In genomic region chrX:25650216-25650615, GRCh38 we compare ENCODE assay signal across 21 cellular contexts.
"Had no signal": no experiment of that assay in that cellular context is flagged by ENCODE, and none has a peak within 500 bp of the region (broad histone marks: within the 10 kb centered on the region; RNA-seq: fewer than 3 reads in every experiment).

No MANE protein-coding gene starts in this region.

- H3K9me3 ChIP-seq: colonic mucosa, neutrophil, upper lobe of right lung had no signal

- H3K4me3 ChIP-seq: colonic mucosa, esophagus muscularis mucosa, lung, spleen, upper lobe of right lung had no signal

- H3K27me3 ChIP-seq: colonic mucosa, esophagus muscularis mucosa, neutrophil, spleen, upper lobe of right lung had no signal

- H3K4me1 ChIP-seq: colonic mucosa, esophagus muscularis mucosa, spleen, upper lobe of right lung had no signal

- DNase-seq: activated CD4-positive, alpha-beta T cell treated with anti-CD3 and anti-CD28 coated beads, Interleukin-2, amount 10 ng/mL, durations not matched to agents 7 days and 5 days; activated CD8-positive, alpha-beta memory T cell treated with anti-CD3 and anti-CD28 coated beads, Interleukin-2, amount 50 U/mL, for 4 hours; activated CD8-positive, alpha-beta T cell treated with anti-CD3 and anti-CD28 coated beads, Interleukin-2, amount 10 ng/mL, durations not matched to agents 7 days and 5 days; activated naive CD4-positive, alpha-beta T cell treated with anti-CD3 and anti-CD28 coated beads, Interleukin-2, amount 50 U/mL, for 16 hours; activated T-cell treated with anti-CD3 and anti-CD28 coated beads, Interleukin-2, amount 50 U/mL, for 4 hours; central memory CD4-positive, alpha-beta T cell; colonic mucosa; foreskin melanocyte; glutamatergic neuron; hypothalamus; retina; spleen; stimulated activated naive B cell treated with anti-CD40 and anti-IgM and Interleukin-4, amounts not matched to agents 10 μg/mL and 1 μg/mL and 100 μg/mL, for 72 hours; T1000; upper lobe of right lung had no signal

- ATAC-seq: activated CD4-positive, CD25-positive, alpha-beta regulatory T cell treated with anti-CD3 and anti-CD28 coated beads, Interleukin-2, amount 50 U/mL, for 24 hours; activated CD8-positive, alpha-beta T cell treated with anti-CD3 and anti-CD28 coated beads, Interleukin-2, amount 10 ng/mL, durations not matched to agents 7 days and 5 days; activated T-cell treated with anti-CD3 and anti-CD28 coated beads, Interleukin-2, amount 50 U/mL, for 4 hours; left lobe of liver; natural killer cell treated with Interleukin-12 subunit alpha and Interleukin-12 subunit beta and Interleukin-15 and Interleukin-18, amount 100 ng/mL, for 72 hours; stimulated activated naive B cell treated with anti-CD40 and anti-IgM and Interleukin-4, amounts not matched to agents 10 μg/mL and 1 μg/mL and 100 μg/mL, for 72 hours; upper lobe of right lung had no signal

- H3K27ac ChIP-seq: colonic mucosa, esophagus muscularis mucosa, neutrophil, spleen, upper lobe of right lung had no signal

- H3K36me3 ChIP-seq: colonic mucosa, esophagus muscularis mucosa, neutrophil, spleen, upper lobe of right lung had no signal
